In the genomic region with DNA sequence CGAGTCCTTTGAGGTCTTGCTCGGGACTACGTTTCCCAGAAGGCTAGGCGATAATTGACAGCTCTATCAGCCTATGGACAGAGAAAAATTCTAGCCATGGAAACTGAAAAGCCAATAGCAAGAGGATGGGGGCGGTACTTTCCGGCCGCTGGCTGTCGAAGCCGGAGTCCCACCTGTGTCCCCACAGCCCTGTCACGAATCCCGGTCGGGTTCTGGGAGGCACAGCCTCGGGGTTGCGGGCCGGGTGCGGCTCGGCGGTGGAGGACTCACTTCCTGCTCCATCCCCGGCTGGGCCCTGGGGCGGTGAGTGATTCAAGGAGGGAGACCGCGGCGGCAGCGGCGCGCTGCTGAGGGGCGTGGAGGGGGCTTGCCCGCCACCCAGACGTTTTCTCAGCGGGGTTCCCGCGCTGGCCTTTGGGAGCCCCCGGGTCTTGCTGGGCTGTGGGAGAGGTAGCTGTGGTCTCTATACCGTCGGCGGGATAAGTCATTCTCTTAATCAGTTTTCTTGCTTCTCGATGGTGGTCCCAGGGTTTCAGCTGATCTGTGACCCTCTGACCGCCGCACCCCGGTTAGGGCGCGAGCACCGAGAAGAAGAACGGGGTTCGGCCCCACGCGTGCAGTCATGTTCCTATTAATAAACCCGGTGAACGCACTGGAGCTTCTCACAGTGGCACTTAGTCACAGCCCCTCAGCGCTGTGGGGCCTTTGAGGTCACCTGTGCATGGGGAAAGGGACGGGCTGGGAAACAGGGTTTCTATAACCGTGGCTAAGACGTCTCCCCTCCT, we compare ENCODE assay signal across 8 cellular contexts. TPM values are rescaled to one million over a fixed set of nuclear protein-coding genes. Genes with fewer than 3 reads are reported as not detected.
DNase-seq lines count a peak whose midpoint lies in the region; ATAC-seq and TF ChIP-seq lines count a peak whose summit lies in the region.

A gene (plus strand): TSS at position 176 of the 785 bp plus-strand sequence. CDS start 2,377 bp downstream, outside the sequence.

- no peaks in the 10 kb centered on the region for H3K9me3 ChIP-seq in colonic mucosa

- intact Hi-C loops in colonic mucosa (cut with DNase I) = no loop called here
- intact Hi-C loops in left colon (cut with DNase I, micrococcal nuclease) = no loop called here

- no peak for TF ChIP-seq CTCF in colonic mucosa (IDR thresholded peaks at IDR 0.05)

- DNase-seq in Ammon's horn (ENCODE audit: low spot score) (peak; percentile 97), GM19238 (ENCODE audit: insufficient read length, low spot score) (peak; percentile 98), NCI-H510A (lab: John Stamatoyannopoulos, UW) (peak; percentile 79), colonic mucosa (peak; percentile 97), left colon (peak; percentile 95 to 96)
- peak; percentile 84 to 89 for DNase-seq in activated CD4-positive, alpha-beta T cell treated with anti-CD3 and anti-CD28 coated beads for 24 hours (ENCODE audit: low read depth in 2 of 2)
- DNase-seq in stimulated activated CD4-positive, alpha-beta T cell treated with anti-CD3 and anti-CD28 coated beads, Interleukin-1b, Interleukin-23, amount 100 ng/mL, for 4 hours (ENCODE audit: low read depth in 2 of 2) = peak; percentile 74 to 85

- H3K27ac ChIP-seq in colonic mucosa = peak within 1 kb of the TSS; percentile 80

- H3K27me3 ChIP-seq in colonic mucosa = no peaks in the 10 kb centered on the region

- ATAC-seq in HG03439 (IDR thresholded peaks at IDR 0.05; ENCODE audit: unreplicated experiment) (peak; percentile 97), left colon (peak; percentile 97)

- H3K4me1 ChIP-seq in colonic mucosa = peaks cover 2% of the 10 kb centered on the region

- H3K9ac ChIP-seq in colonic mucosa (ENCODE audit: low read depth in 2 of 2, low read length in 2 of 2) = peak within 1 kb of the TSS; percentile 75 to 93

- H3K36me3 ChIP-seq in colonic mucosa = no peaks in the 10 kb centered on the region

- H3K4me3 ChIP-seq in colonic mucosa = peak within 1 kb of the TSS; percentile 68

RNA-seq across cellular contexts. Expression of the gene that starts here (rescaled TPM):
- 10 to 100 TPM; 13.7 to 13.9 TPM for total RNA-seq in colonic mucosa
- total RNA-seq in left colon = 10 to 100 TPM; 14.7 to 21.2 TPM

Comparison
In these comparisons a context has a peak if more than half of its experiments do, and no peak if none do; other contexts are left out.
1. Peak in every context shown above with its lines: DNase-seq, ATAC-seq, H3K4me3 ChIP-seq and H3K27ac ChIP-seq.